ENCODE assay signal across 8 cellular contexts in genomic region chr17:32323784-32324590, GRCh38. TPM values are rescaled to one million over a fixed set of nuclear protein-coding genes. Genes with fewer than 3 reads are reported as not detected.
DNase-seq lines count a peak whose midpoint lies in the region; ATAC-seq, FAIRE-seq and TF ChIP-seq lines count a peak whose summit lies in the region.

No MANE protein-coding gene starts in this region.

- H3K79me1 ChIP-seq in mesenchymal stem cell (replicated peaks; ENCODE audit: low read length, poor library complexity, severe bottlenecking) = no peaks in the 10 kb centered on the region

- no peaks in the 10 kb centered on the region for H3K27me3 ChIP-seq in BLaER1 treated with 17β-estradiol and CSF1 and Interleukin-3, amounts not matched to agents 10 nM and 100 nM
- H3K27me3 ChIP-seq in mesenchymal stem cell (ENCODE audit: control insufficient read depth in 1 of 2, insufficient read depth in 1 of 2, low read length in 2 of 2) = no peaks in the 10 kb centered on the region

- H3K23ac ChIP-seq in mesenchymal stem cell (ENCODE audit: low read length in 2 of 2) = no peak overlapping the region

- H3K36me3 ChIP-seq in BLaER1 treated with 17β-estradiol and CSF1 and Interleukin-3, amounts not matched to agents 10 nM and 100 nM = 0 out of 22 replicates have a peak, but pooled peaks cover 0 to 4% (median 0%) of the 10 kb centered on the region in 11 experiments
- no peaks in the 10 kb centered on the region for H3K36me3 ChIP-seq in mesenchymal stem cell (ENCODE audit: control insufficient read depth in 1 of 2, insufficient read depth in 2 of 2, low read depth in 1 of 2, low read length in 2 of 2)

- no peak overlapping the region for H3K4me3 ChIP-seq in BLaER1 treated with 17β-estradiol and CSF1 and Interleukin-3, amounts not matched to agents 10 nM and 100 nM
- peak overlapping the region in 1 of 2 experiments; percentile 61 for H3K4me3 ChIP-seq in mesenchymal stem cell (ENCODE audit: insufficient read depth in 1 of 2, low read depth in 1 of 2, low read length in 2 of 2)

- no peak overlapping the region for H3K4ac ChIP-seq in mesenchymal stem cell (ENCODE audit: low read depth in 1 of 2, low read length in 2 of 2)

- H4K8ac ChIP-seq in mesenchymal stem cell (ENCODE audit: low read length) = no peak overlapping the region

- no peak overlapping the region for H4K91ac ChIP-seq in mesenchymal stem cell (ENCODE audit: low read length)

- FAIRE-seq in D721Med (lab: Jason Lieb, UNC) = no peak

- peaks cover 23 to 95% (median 54%) of the 10 kb centered on the region in 10 experiments for H3K4me1 ChIP-seq in BLaER1 treated with 17β-estradiol and CSF1 and Interleukin-3, amounts not matched to agents 10 nM and 100 nM
- H3K4me1 ChIP-seq in mesenchymal stem cell (ENCODE audit: control insufficient read depth, insufficient read depth, low read depth, low read length) = peaks cover 8% of the 10 kb centered on the region

- DNase-seq in NCI-H774 (lab: John Stamatoyannopoulos, UW) = peak; percentile 26
- DNase-seq in astrocyte of the hippocampus (ENCODE audit: low read depth, low spot score) = peak; percentile 72
- DNase-seq in mesenchymal stem cell = peak; percentile 51
- no peak for DNase-seq in DMS114 treated with DMSO at 0.1 percent for 48 hours (lab: John Stamatoyannopoulos, UW; ENCODE audit: unreplicated experiment)
- DNase-seq in D721Med (ENCODE audit: insufficient read length, low spot score) = no peak
- DNase-seq in NOMO-1 (lab: John Stamatoyannopoulos, UW; ENCODE audit: unreplicated experiment in 2 of 2) = no peak

- no peak overlapping the region for H2AFZ ChIP-seq in mesenchymal stem cell (ENCODE audit: low read depth, low read length)

- H2BK15ac ChIP-seq in mesenchymal stem cell (ENCODE audit: low read depth, poor library complexity, severe bottlenecking) = no peak overlapping the region

- H2BK120ac ChIP-seq in mesenchymal stem cell (ENCODE audit: low read depth, low read length) = no peak overlapping the region

- H3K27ac ChIP-seq in BLaER1 treated with 17β-estradiol and CSF1 and Interleukin-3, amounts not matched to agents 10 nM and 100 nM = peak overlapping the region in 10 of 11 experiments; percentile 30 to 74 (median 58); a peak in 19 of 22 replicates
- no peak overlapping the region for H3K27ac ChIP-seq in mesenchymal stem cell (ENCODE audit: low read length, poor library complexity, severe bottlenecking)

- 57% methylated on average over 11 of the region's 12 CpGs for WGBS in mesenchymal stem cell

- TF ChIP-seq CTCF in D721Med (IDR thresholded peaks at IDR 0.05; ENCODE audit: insufficient read depth, missing control alignments) = no peak

- H2BK12ac ChIP-seq in mesenchymal stem cell (ENCODE audit: low read length in 2 of 2) = no peak overlapping the region

- H3K18ac ChIP-seq in mesenchymal stem cell (ENCODE audit: low read depth in 1 of 2, low read length in 2 of 2) = no peak overlapping the region

- no peaks in the 10 kb centered on the region for H4K20me1 ChIP-seq in BLaER1 treated with 17β-estradiol and CSF1 and Interleukin-3, amounts not matched to agents 10 nM and 100 nM

- H2AK5ac ChIP-seq in mesenchymal stem cell (ENCODE audit: low read length, severe bottlenecking) = no peak overlapping the region

- H3K9ac ChIP-seq in BLaER1 treated with 17β-estradiol and CSF1 and Interleukin-3, amounts not matched to agents 10 nM and 100 nM = peak overlapping the region; percentile 5 to 58 (median 36); a peak in 16 of 22 replicates
- H3K9ac ChIP-seq in mesenchymal stem cell (ENCODE audit: low read length) = peak overlapping the region; percentile 77

- no peaks in the 10 kb centered on the region for H3K9me3 ChIP-seq in BLaER1 treated with 17β-estradiol and CSF1 and Interleukin-3, amounts not matched to agents 10 nM and 100 nM (replicated peaks in 1 of 11)
- no peaks in the 10 kb centered on the region for H3K9me3 ChIP-seq in mesenchymal stem cell (ENCODE audit: control insufficient read depth, low read length)

- H3K4me2 ChIP-seq in BLaER1 treated with 17β-estradiol and CSF1 and Interleukin-3, amounts not matched to agents 10 nM and 100 nM = peak overlapping the region; percentile 24 to 84 (median 66)
- H3K4me2 ChIP-seq in mesenchymal stem cell (ENCODE audit: low read length, poor library complexity, severe bottlenecking) = peak overlapping the region; percentile 10

- ATAC-seq in GM18867 (IDR thresholded peaks at IDR 0.05; ENCODE audit: unreplicated experiment) = no peak

- H3K14ac ChIP-seq in mesenchymal stem cell (ENCODE audit: low read length in 2 of 2) = no peak overlapping the region

- no peak overlapping the region for H2BK5ac ChIP-seq in mesenchymal stem cell (ENCODE audit: low read depth, low read length, poor library complexity, severe bottlenecking)

RNA-seq across cellular contexts. Expression of gene C17orf75, which starts 18.0 kb away (rescaled TPM):
- polyA plus RNA-seq in mesenchymal stem cell (2013, experiment 1 of 2) = 9.6 TPM
- polyA plus RNA-seq in mesenchymal stem cell (2013, experiment 2 of 2) = 12.3 TPM

RNA-seq across cellular contexts. Expression of gene ZNF207, which starts 26.0 kb away (rescaled TPM):
- 150 TPM for polyA plus RNA-seq in mesenchymal stem cell (2013, experiment 1 of 2)
- polyA plus RNA-seq in mesenchymal stem cell (2013, experiment 2 of 2) = 155 TPM

RNA-seq across cellular contexts. Expression of gene RHBDL3, which starts 58.4 kb away (rescaled TPM):
- 0.01 TPM for polyA plus RNA-seq in mesenchymal stem cell (2013, experiment 1 of 2)
- 0.01 TPM for polyA plus RNA-seq in mesenchymal stem cell (2013, experiment 2 of 2)

Comparison
In these comparisons a context has a peak if more than half of its experiments do, and no peak if none do; other contexts are left out.
1. DNase-seq: peak in NCI-H774 (single experiment), astrocyte of the hippocampus (single experiment) and mesenchymal stem cell (single experiment); none in DMS114 treated with DMSO at 0.1 percent for 48 hours (single experiment), D721Med (single experiment) and NOMO-1 (0 of 2).